Comparison of ENCODE assay signal across 1 cellular context in genomic region chr10:7756360-7756992, GRCh38.
TF ChIP-seq lines count a peak whose summit lies in the region.

No MANE protein-coding gene starts in this region.

TF ChIP-seq in K562, 482 proteins besides CTCF, POLR2A, EP300 and RAD21 (continued from another document):
- TF ChIP-seq USF1 (CRISPR knock-in tag; IDR thresholded peaks at IDR 0.05) (no peak), E2F1 (CRISPR knock-in tag; IDR thresholded peaks at IDR 0.05) (no peak), HDAC1 (IDR thresholded peaks at IDR 0.05) (no peak), ATF4 (CRISPR knock-in tag; IDR thresholded peaks at IDR 0.05) (no peak), JUN (IDR thresholded peaks at IDR 0.05; ENCODE audit: borderline replicate concordance, low read depth, low read length) (no peak), JUN (CRISPR knock-in tag; IDR thresholded peaks at IDR 0.05; ENCODE audit: borderline replicate concordance) (no peak), ZNF561 (CRISPR knock-in tag; conservative IDR thresholded peaks at IDR 0.05) (no peak), MCM5 (IDR thresholded peaks at IDR 0.05; ENCODE audit: low read depth) (no peak)
